In genomic region chr17:56977673-56978395, GRCh38 we compare ENCODE assay signal across 8 cellular contexts. TPM values are rescaled to one million over a fixed set of nuclear protein-coding genes. Genes with fewer than 3 reads are reported as not detected.
DNase-seq lines count a peak whose midpoint lies in the region; ATAC-seq, FAIRE-seq and TF ChIP-seq lines count a peak whose summit lies in the region.

TSS of gene SCPEP1 (plus strand) at chr17:56978131. CDS start at chr17:56978160, 29 bp downstream.

- H3K4me1 Mint-ChIP-seq in astrocyte (ENCODE audit: low read depth, unreplicated experiment) = peaks cover 3% of the 10 kb centered on the region

- ATAC-seq in HG02798 (IDR thresholded peaks at IDR 0.05; ENCODE audit: poor library complexity, unreplicated experiment) = peak; percentile 84

- WGBS in hepatocyte (ENCODE audit: low lambda C conversion rate, missing lambda C conversion rate) = 3% methylated on average over 42 of the region's 42 CpGs

- H3K9me2 ChIP-seq in hepatocyte (replicated peaks; ENCODE audit: insufficient read depth) = no peaks in the 10 kb centered on the region

- no peaks in the 10 kb centered on the region for H3K36me3 ChIP-seq in astrocyte (ENCODE audit: insufficient read depth, low read length)
- H3K36me3 ChIP-seq in hepatocyte (replicated peaks; ENCODE audit: insufficient read depth, low read depth) = no peaks in the 10 kb centered on the region

- H3K27me3 Mint-ChIP-seq in astrocyte (ENCODE audit: low read depth, unreplicated experiment) = peaks cover 5% of the 10 kb centered on the region

- H3K79me2 ChIP-seq in astrocyte (ENCODE audit: insufficient read depth, low read length) = no peaks in the 10 kb centered on the region
- H3K79me2 ChIP-seq in hepatocyte = peaks cover 8% of the 10 kb centered on the region

- FAIRE-seq in astrocyte (lab: Jason Lieb, UNC) = no peak

- TF ChIP-seq CTCF in GM12865 (IDR thresholded peaks at IDR 0.05; ENCODE audit: insufficient read depth, low read depth, low read length, missing control alignments) (no peak), astrocyte (IDR thresholded peaks at IDR 0.05; ENCODE audit: insufficient read depth, low read depth, low read length) (no peak), hepatocyte (IDR thresholded peaks at IDR 0.05; ENCODE audit: poor library complexity) (no peak), retinal pigment epithelial cell (conservative IDR thresholded peaks at IDR 0.05; ENCODE audit: low read depth, low read length) (no peak)

- no peaks in the 10 kb centered on the region for H4K20me1 ChIP-seq in astrocyte (ENCODE audit: insufficient read depth, low read length)
- H4K20me1 ChIP-seq in hepatocyte (ENCODE audit: insufficient read depth, poor library complexity, severe bottlenecking) = no peaks in the 10 kb centered on the region

- H3K9ac ChIP-seq in astrocyte (ENCODE audit: low read length) = peak within 1 kb of the TSS; percentile 72

- peak; percentile 87 for DNase-seq in GM12865 (ENCODE audit: low read depth)
- DNase-seq in NCI-H146 treated with DMSO at 0.1 percent for 48 hours (lab: John Stamatoyannopoulos, UW; ENCODE audit: unreplicated experiment) = peak; percentile 72
- peak; percentile 76 for DNase-seq in T-helper 22 cell (ENCODE audit: low read depth)
- peak; percentile 54 for DNase-seq in astrocyte (ENCODE audit: low read depth)
- DNase-seq in hepatocyte (ENCODE audit: low spot score) = peak; percentile 93
- DNase-seq in retinal pigment epithelial cell (ENCODE audit: low read depth) = no peak
- DNase-seq in cortex of kidney (lab: John Stamatoyannopoulos, UW) = no peak

- H3K27me3 ChIP-seq in astrocyte (ENCODE audit: insufficient read depth, low read length) (peaks cover 4% of the 10 kb centered on the region), hepatocyte (no peaks in the 10 kb centered on the region)

- H3K4me1 ChIP-seq in astrocyte (ENCODE audit: insufficient read depth, low read length) (peaks cover 8% of the 10 kb centered on the region), hepatocyte (ENCODE audit: insufficient read depth) (peaks cover 11% of the 10 kb centered on the region)

- no peaks in the 10 kb centered on the region for H3K9me3 Mint-ChIP-seq in astrocyte (ENCODE audit: unreplicated experiment)

- H3K36me3 Mint-ChIP-seq in astrocyte (ENCODE audit: low read depth, unreplicated experiment) = peaks cover 4% of the 10 kb centered on the region

- H3K4me3 ChIP-seq in GM12865 (ENCODE audit: low read depth, low read length) = peak within 1 kb of the TSS; percentile 66
- peak within 1 kb of the TSS; percentile 74 for H3K4me3 ChIP-seq in astrocyte (ENCODE audit: insufficient read depth, low read depth, low read length)
- peak within 1 kb of the TSS; percentile 52 for H3K4me3 ChIP-seq in hepatocyte
- peak within 1 kb of the TSS; percentile 69 for H3K4me3 ChIP-seq in retinal pigment epithelial cell (ENCODE audit: low read length)

- H3K4me2 ChIP-seq in astrocyte (ENCODE audit: low read length) = peak within 1 kb of the TSS; percentile 90
- H3K4me2 ChIP-seq in hepatocyte = peak within 1 kb of the TSS; percentile 84

- H3K27ac ChIP-seq in astrocyte (ENCODE audit: low read depth, low read length) (peak within 1 kb of the TSS; percentile 6), hepatocyte (peak within 1 kb of the TSS; percentile 15)

- peak within 1 kb of the TSS; percentile 83 for H3K27ac Mint-ChIP-seq in astrocyte (ENCODE audit: unreplicated experiment)

- peak within 1 kb of the TSS; percentile 96 for H3K4me3 Mint-ChIP-seq in astrocyte (ENCODE audit: unreplicated experiment)

- H2AFZ ChIP-seq in astrocyte (ENCODE audit: low read depth, low read length) = peak within 1 kb of the TSS; percentile 98
- peak within 1 kb of the TSS; percentile 92 for H2AFZ ChIP-seq in hepatocyte

- H3K9me3 ChIP-seq in astrocyte (ENCODE audit: insufficient read depth, low read depth, low read length) = no peaks in the 10 kb centered on the region
- H3K9me3 ChIP-seq in hepatocyte (ENCODE audit: low read depth) = no peaks in the 10 kb centered on the region

RNA-seq across cellular contexts. Expression of gene SCPEP1, which starts in this region (rescaled TPM):
- total RNA-seq in astrocyte (27.1 and 29.0 TPM in 2 replicates), hepatocyte (68.3 and 81.2 TPM in 2 replicates)
- 86.7 and 90.5 TPM in 2 replicates for polyA plus RNA-seq in hepatocyte

Comparison
In these comparisons a context has a peak if more than half of its experiments do, and no peak if none do; other contexts are left out.
1. DNase-seq: peak in GM12865 (single experiment), NCI-H146 treated with DMSO at 0.1 percent for 48 hours (single experiment), T-helper 22 cell (single experiment), astrocyte (single experiment) and hepatocyte (single experiment); none in retinal pigment epithelial cell (single experiment) and cortex of kidney (single experiment).
2. Peak in every context shown above with its lines, with median percentiles within 50 percentile points of each other: H3K4me3 ChIP-seq.